ENCODE assay signal across 9 cellular contexts in genomic region chr6:104995989-104996617, GRCh38. TPM values are rescaled to one million over a fixed set of nuclear protein-coding genes. Genes with fewer than 3 reads are reported as not detected.
DNase-seq lines count a peak whose midpoint lies in the region; ATAC-seq and TF ChIP-seq lines count a peak whose summit lies in the region.
"Had no signal": no experiment of that assay in that cellular context is flagged by ENCODE, and none has a peak within 500 bp of the region (broad histone marks: within the 10 kb centered on the region; RNA-seq: fewer than 3 reads in every experiment).

No MANE protein-coding gene starts in this region.

- TF ChIP-seq CTCF in SK-N-SH (IDR thresholded peaks at IDR 0.05), result peak; percentile 58

- POLR2A ChIA-PET in SK-N-SH (lab: Yijun Ruan, JAX), result no interaction called here

- CTCF ChIA-PET in SK-N-SH (lab: Yijun Ruan, JAX), result interaction anchor here (0.9 to 8.0 kb wide), 7 partner anchors 11 to 427 kb away, joined by 3 to 54 read pairs (median 4); no protein-coding TSS in a partner anchor

- 95% methylated on average over 2 of the region's 2 CpGs for WGBS in SK-N-SH (ENCODE audit: low lambda C conversion rate)

- no peaks in the 10 kb centered on the region for H3F3A ChIP-seq in SK-N-SH (replicated peaks; ENCODE audit: insufficient read depth)

- H2AFZ ChIP-seq in SK-N-SH (ENCODE audit: low read depth), result peak overlapping the region; percentile 37; the same call in 1 of the 2 replicates

- no peaks in the 10 kb centered on the region for H3K36me3 ChIP-seq in SK-N-SH (replicated peaks in 1 of 2; ENCODE audit: control insufficient read depth in 1 of 2, insufficient read depth in 2 of 2, low read length in 1 of 2)
- H3K36me3 ChIP-seq in skeletal muscle satellite cell (ENCODE audit: insufficient read depth, low read length), result no peaks in the 10 kb centered on the region

- no peaks in the 10 kb centered on the region for H3K27me3 ChIP-seq in SK-N-SH (ENCODE audit: insufficient read depth)
- no peaks in the 10 kb centered on the region for H3K27me3 ChIP-seq in skeletal muscle satellite cell (ENCODE audit: control insufficient read depth, insufficient read depth, low read length)

- H3K4me3 ChIP-seq in SK-N-SH (ENCODE audit: low read depth in 2 of 2, low read length in 1 of 2) (no peak overlapping the region), skeletal muscle satellite cell (ENCODE audit: low read length) (no peak overlapping the region)

- DNase-seq in HCEC 1CT (peak; percentile 72), SK-N-SH (peak; percentile 58), fibroblast of the conjunctiva (ENCODE audit: low read depth) (peak; percentile 14), MV-4-11 (lab: John Stamatoyannopoulos, UW) (no peak), cerebellar nuclear complex (lab: John Stamatoyannopoulos, UW) (no peak)
- DNase-seq: activated B cell treated with CpG ODN at 0.5 μM for 24 hours, NCI-H446 had no signal

- no peaks in the 10 kb centered on the region for H4K20me1 ChIP-seq in SK-N-SH (ENCODE audit: insufficient read depth)

- 0 out of 4 replicates have a peak, but pooled peaks of 1 of the 2 experiments have one; percentile 24 for TF ChIP-seq EP300 in SK-N-SH (IDR thresholded peaks at IDR 0.05; ENCODE audit: borderline replicate concordance in 1 of 2, low read depth in 1 of 2, low read length in 1 of 2)

- H3K9ac ChIP-seq in SK-N-SH (no peak overlapping the region), skeletal muscle satellite cell (ENCODE audit: low read depth, low read length) (peak overlapping the region; percentile 27)

- peak overlapping the region in 1 of 2 experiments; percentile 70; a peak in 2 of 4 replicates for H3K27ac ChIP-seq in SK-N-SH (ENCODE audit: low read depth in 2 of 2, low read length in 1 of 2)

- H3K9me2 ChIP-seq in SK-N-SH, result no peaks in the 10 kb centered on the region

- H3K4me1 ChIP-seq in SK-N-SH (ENCODE audit: control insufficient read depth in 1 of 2, insufficient read depth in 2 of 2, low read depth in 1 of 2, low read length in 1 of 2), result peaks cover 3% of the 10 kb centered on the region in 2 experiments; a peak in 3 of 4 replicates
- H3K4me1 ChIP-seq in skeletal muscle satellite cell (ENCODE audit: control insufficient read depth, insufficient read depth, low read length), result peaks cover 7% of the 10 kb centered on the region

- no peak overlapping the region for H3K4me2 ChIP-seq in SK-N-SH
- peak overlapping the region; percentile 15 for H3K4me2 ChIP-seq in skeletal muscle satellite cell (ENCODE audit: low read length)

- no peak for ATAC-seq in GM21390 (IDR thresholded peaks at IDR 0.05; ENCODE audit: unreplicated experiment)

- TF ChIP-seq RAD21 in SK-N-SH (IDR thresholded peaks at IDR 0.05; ENCODE audit: low read length), result peak; percentile 82

- no peaks in the 10 kb centered on the region for H3K79me2 ChIP-seq in SK-N-SH (ENCODE audit: insufficient read depth)

- H3K9me3 ChIP-seq in SK-N-SH (no peaks in the 10 kb centered on the region; the same call in 1 of the 2 replicates), skeletal muscle satellite cell (replicated peaks; ENCODE audit: low read length) (no peaks in the 10 kb centered on the region)

TF ChIP-seq in SK-N-SH, 30 proteins besides CTCF, POLR2A, EP300 and RAD21 (continues in another document):
- TF ChIP-seq FOSL2 (IDR thresholded peaks at IDR 0.05; ENCODE audit: borderline replicate concordance, low read depth), result no peak
- no peak for TF ChIP-seq POLR2AphosphoS5 (IDR thresholded peaks at IDR 0.05; ENCODE audit: low read depth, low read length)
- TF ChIP-seq GABPA (IDR thresholded peaks at IDR 0.05; ENCODE audit: low read depth), result no peak
- TF ChIP-seq, protein P1, sequence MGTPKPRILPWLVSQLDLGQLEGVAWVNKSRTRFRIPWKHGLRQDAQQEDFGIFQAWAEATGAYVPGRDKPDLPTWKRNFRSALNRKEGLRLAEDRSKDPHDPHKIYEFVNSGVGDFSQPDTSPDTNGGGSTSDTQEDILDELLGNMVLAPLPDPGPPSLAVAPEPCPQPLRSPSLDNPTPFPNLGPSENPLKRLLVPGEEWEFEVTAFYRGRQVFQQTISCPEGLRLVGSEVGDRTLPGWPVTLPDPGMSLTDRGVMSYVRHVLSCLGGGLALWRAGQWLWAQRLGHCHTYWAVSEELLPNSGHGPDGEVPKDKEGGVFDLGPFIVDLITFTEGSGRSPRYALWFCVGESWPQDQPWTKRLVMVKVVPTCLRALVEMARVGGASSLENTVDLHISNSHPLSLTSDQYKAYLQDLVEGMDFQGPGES (IDR thresholded peaks at IDR 0.05; ENCODE audit: low read depth, low read length), result no peak
- TF ChIP-seq SIN3A (IDR thresholded peaks at IDR 0.05; ENCODE audit: borderline replicate concordance, low read depth, low read length), result no peak
- peak; percentile 35 for TF ChIP-seq GATA2 (CRISPR knock-in tag; IDR thresholded peaks at IDR 0.05)
- TF ChIP-seq, protein P2, sequence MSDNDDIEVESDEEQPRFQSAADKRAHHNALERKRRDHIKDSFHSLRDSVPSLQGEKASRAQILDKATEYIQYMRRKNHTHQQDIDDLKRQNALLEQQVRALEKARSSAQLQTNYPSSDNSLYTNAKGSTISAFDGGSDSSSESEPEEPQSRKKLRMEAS (IDR thresholded peaks at IDR 0.05; ENCODE audit: low read depth), result no peak
- TF ChIP-seq, protein P3, sequence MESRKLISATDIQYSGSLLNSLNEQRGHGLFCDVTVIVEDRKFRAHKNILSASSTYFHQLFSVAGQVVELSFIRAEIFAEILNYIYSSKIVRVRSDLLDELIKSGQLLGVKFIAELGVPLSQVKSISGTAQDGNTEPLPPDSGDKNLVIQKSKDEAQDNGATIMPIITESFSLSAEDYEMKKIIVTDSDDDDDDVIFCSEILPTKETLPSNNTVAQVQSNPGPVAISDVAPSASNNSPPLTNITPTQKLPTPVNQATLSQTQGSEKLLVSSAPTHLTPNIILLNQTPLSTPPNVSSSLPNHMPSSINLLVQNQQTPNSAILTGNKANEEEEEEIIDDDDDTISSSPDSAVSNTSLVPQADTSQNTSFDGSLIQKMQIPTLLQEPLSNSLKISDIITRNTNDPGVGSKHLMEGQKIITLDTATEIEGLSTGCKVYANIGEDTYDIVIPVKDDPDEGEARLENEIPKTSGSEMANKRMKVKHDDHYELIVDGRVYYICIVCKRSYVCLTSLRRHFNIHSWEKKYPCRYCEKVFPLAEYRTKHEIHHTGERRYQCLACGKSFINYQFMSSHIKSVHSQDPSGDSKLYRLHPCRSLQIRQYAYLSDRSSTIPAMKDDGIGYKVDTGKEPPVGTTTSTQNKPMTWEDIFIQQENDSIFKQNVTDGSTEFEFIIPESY (IDR thresholded peaks at IDR 0.05; ENCODE audit: borderline replicate concordance, low read depth), result no peak
- no peak for TF ChIP-seq FOXM1 (IDR thresholded peaks at IDR 0.05; ENCODE audit: low read depth)
- peak; percentile 28; the same call in 1 of the 2 replicates for TF ChIP-seq RCOR1 (IDR thresholded peaks at IDR 0.05; ENCODE audit: low read length)
- TF ChIP-seq TEAD4 (IDR thresholded peaks at IDR 0.05; ENCODE audit: borderline replicate concordance, insufficient read depth), result no peak
- TF ChIP-seq RXRA (IDR thresholded peaks at IDR 0.05; ENCODE audit: borderline replicate concordance, low read depth), result no peak
- TF ChIP-seq REST (IDR thresholded peaks at IDR 0.05; ENCODE audit: low read depth, low read length), result no peak
- no peak for TF ChIP-seq MXI1 (IDR thresholded peaks at IDR 0.05; ENCODE audit: low read depth, low read length)
- no peak for TF ChIP-seq FOXJ3 (CRISPR knock-in tag; IDR thresholded peaks at IDR 0.05)
- TF ChIP-seq ELF1 (IDR thresholded peaks at IDR 0.05), result no peak
- TF ChIP-seq SMC3 (IDR thresholded peaks at IDR 0.05; ENCODE audit: low read depth, low read length), result peak; percentile 70
- TF ChIP-seq NRF1 (IDR thresholded peaks at IDR 0.05; ENCODE audit: low read depth, low read length), result no peak
- no peak for TF ChIP-seq CHD2 (IDR thresholded peaks at IDR 0.05; ENCODE audit: low read length, partially characterized antibody)
- no peak for TF ChIP-seq TAF1 (IDR thresholded peaks at IDR 0.05; ENCODE audit: borderline replicate concordance, low read depth, low read length)
- no peak for TF ChIP-seq TCF12 (IDR thresholded peaks at IDR 0.05)
- no peak for TF ChIP-seq NFIC (IDR thresholded peaks at IDR 0.05; ENCODE audit: borderline replicate concordance)
- TF ChIP-seq YY1 (IDR thresholded peaks at IDR 0.05; ENCODE audit: low read depth), result no peak

RNA-seq across cellular contexts. Expression of gene LIN28B, which starts 39.2 kb away (rescaled TPM):
- polyA plus RNA-seq in SK-N-SH (2012; rRNA removed), result 0.67 and 0.91 TPM in 2 replicates
- 1.0 and 1.1 TPM in 2 replicates for polyA plus RNA-seq in SK-N-SH (2012; cell fraction: cytosol; rRNA removed)
- polyA plus RNA-seq in SK-N-SH (2012; cell fraction: nucleus; rRNA removed), result 0.53 and 1.1 TPM in 2 replicates
- not detected in 2 replicates for total RNA-seq in skeletal muscle satellite cell (2012; rRNA removed)
- total RNA-seq: activated B cell treated with CpG ODN at 0.5 μM for 24 hours had no signal

Comparison
In these comparisons a context has a peak if more than half of its experiments do, and no peak if none do; other contexts are left out.
1. DNase-seq: peak in HCEC 1CT (single experiment), SK-N-SH (single experiment) and fibroblast of the conjunctiva (single experiment); none in MV-4-11 (single experiment) and cerebellar nuclear complex (0 of 2).